16 cellular contexts compared by ENCODE assay signal in genomic region chr20:38449046-38449445, GRCh38.
"Had no signal": no experiment of that assay in that cellular context is flagged by ENCODE, and none has a peak within 500 bp of the region (broad histone marks: within the 10 kb centered on the region; RNA-seq: fewer than 3 reads in every experiment).

No MANE protein-coding gene starts in this region.

- H3K4me3 ChIP-seq: left ventricle myocardium inferior, mucosa of descending colon, spleen, thyroid gland had no signal

- H3K9me3 Mint-ChIP-seq: activated naive CD4-positive, alpha-beta T cell treated with anti-CD3 and anti-CD28 coated beads, Interleukin-2, amount 50 U/mL, for 72 hours; naive thymus-derived CD8-positive, alpha-beta T cell had no signal

- H3K27me3 Mint-ChIP-seq: naive thymus-derived CD8-positive, alpha-beta T cell had no signal

- DNase-seq: activated CD4-positive, alpha-beta T cell treated with anti-CD3 and anti-CD28 coated beads for 1 hour; activated CD4-positive, alpha-beta T cell treated with anti-CD3 and anti-CD28 coated beads, Interleukin-2, amount 50 U/mL, for 48 hours; activated effector memory CD4-positive, alpha-beta T cell treated with Interleukin-2 at 50 U/mL for 16 hours; amygdala; brain microvascular endothelial cell; effector memory CD4-positive, alpha-beta T cell; foreskin keratinocyte; glutamatergic neuron; hypothalamus; left ventricle myocardium inferior; mucosa of descending colon; naive thymus-derived CD8-positive, alpha-beta T cell; thyroid gland had no signal

- H3K9me3 ChIP-seq: left ventricle myocardium inferior, mucosa of descending colon, spleen, thyroid gland had no signal

- H3K27ac ChIP-seq: foreskin keratinocyte, left ventricle myocardium inferior, thyroid gland had no signal

- H3K36me3 ChIP-seq: brain microvascular endothelial cell had no signal

- ATAC-seq: activated naive CD4-positive, alpha-beta T cell treated with anti-CD3 and anti-CD28 coated beads, Interleukin-2, amount 50 U/mL, for 72 hours; foreskin keratinocyte; naive thymus-derived CD8-positive, alpha-beta T cell; sciatic nerve had no signal
